16 cellular contexts compared by ENCODE assay signal in genomic region chr4:80340036-80340435, GRCh38. TPM values are rescaled to one million over a fixed set of nuclear protein-coding genes. Genes with fewer than 3 reads are reported as not detected.
"Had no signal": no experiment of that assay in that cellular context is flagged by ENCODE, and none has a peak within 500 bp of the region (broad histone marks: within the 10 kb centered on the region; RNA-seq: fewer than 3 reads in every experiment).

No MANE protein-coding gene starts in this region.

- H3K4me3 Mint-ChIP-seq: activated B cell treated with CpG ODN at 0.5 μM for 24 hours; endodermal cell; natural killer cell treated with Interleukin-12 subunit alpha and Interleukin-12 subunit beta and Interleukin-15 and Interleukin-18, amount 100 ng/mL, for 72 hours; stimulated activated naive CD8-positive, alpha-beta T cell treated with anti-CD3 and anti-CD28 coated beads, Interleukin-15, Interleukin-2, amounts not matched to agents 100 ng/mL and 50 ng/mL, for 24 hours; type B pancreatic cell had no signal

- H3K27ac Mint-ChIP-seq: activated B cell treated with CpG ODN at 0.5 μM for 24 hours; endodermal cell; natural killer cell treated with Interleukin-12 subunit alpha and Interleukin-12 subunit beta and Interleukin-15 and Interleukin-18, amount 100 ng/mL, for 72 hours; stimulated activated naive CD8-positive, alpha-beta T cell treated with anti-CD3 and anti-CD28 coated beads, Interleukin-15, Interleukin-2, amounts not matched to agents 100 ng/mL and 50 ng/mL, for 24 hours; type B pancreatic cell had no signal

- H3K36me3 Mint-ChIP-seq: type B pancreatic cell had no signal

- H3K4me3 ChIP-seq: smooth muscle cell had no signal

- DNase-seq: activated B cell treated with CpG ODN at 0.5 μM for 24 hours; activated CD4-positive, alpha-beta T cell treated with anti-CD3 and anti-CD28 coated beads for 48 hours; activated CD8-positive, alpha-beta memory T cell treated with anti-CD3 and anti-CD28 coated beads for 24 hours; activated naive CD4-positive, alpha-beta T cell treated with Interleukin-2 at 50 U/mL for 16 hours; endodermal cell; mesendoderm; posterior cingulate gyrus; SW 1271 had no signal

- H3K4me2 ChIP-seq: smooth muscle cell had no signal

- ATAC-seq: natural killer cell treated with Interleukin-12 subunit alpha and Interleukin-12 subunit beta and Interleukin-15 and Interleukin-18, amount 100 ng/mL, for 72 hours had no signal

RNA-seq across cellular contexts. Expression of gene CFAP299, which starts 4.5 kb away (rescaled TPM):
- total RNA-seq: activated B cell treated with CpG ODN at 0.5 μM for 24 hours; dermis microvascular lymphatic vessel endothelial cell; endodermal cell; epithelial cell of proximal tubule; liver; natural killer cell treated with Interleukin-12 subunit alpha and Interleukin-12 subunit beta and Interleukin-15 and Interleukin-18, amount 100 ng/mL, for 72 hours; smooth muscle cell; T-helper 2 cell treated with Interferon-gamma antibody and Interleukin-4, amounts not matched to agents 100 ng/mL and 5 ng/mL, for 36 hours had no signal
- polyA plus RNA-seq: liver, smooth muscle cell had no signal
